17 cellular contexts compared by ENCODE assay signal in genomic region chr1:156099282-156099681, GRCh38. TPM values are rescaled to one million over a fixed set of nuclear protein-coding genes. Genes with fewer than 3 reads are reported as not detected.
DNase-seq lines count a peak whose midpoint lies in the region; ATAC-seq, FAIRE-seq and TF ChIP-seq lines count a peak whose summit lies in the region.
"Had no signal": no experiment of that assay in that cellular context is flagged by ENCODE, and none has a peak within 500 bp of the region (broad histone marks: within the 10 kb centered on the region; RNA-seq: fewer than 3 reads in every experiment).

No MANE protein-coding gene starts in this region.

- no peak overlapping the region for H3K4me3 Mint-ChIP-seq in CD4-positive, alpha-beta memory T cell
- H3K4me3 Mint-ChIP-seq in osteocyte (ENCODE audit: unreplicated experiment): no peak overlapping the region

- TF ChIP-seq CTCF in GM12878 (IDR thresholded peaks at IDR 0.05 in 2 of 3, conservative IDR thresholded peaks at IDR 0.05 in 1 of 3; ENCODE audit: control insufficient read depth in 2 of 3, extremely low read depth in 1 of 3, insufficient read depth in 1 of 3, low read depth in 3 of 3, low read length in 3 of 3): no peak
- TF ChIP-seq CTCF in osteocyte (IDR thresholded peaks at IDR 0.05): no peak
- TF ChIP-seq CTCF in heart right ventricle (IDR thresholded peaks at IDR 0.05): no peak

- RAD21 ChIA-PET in GM12878 (lab: Charles Lee; ENCODE audit: unreplicated experiment): interaction anchor here (0.6 to 22.4 kb wide), 7 partner anchors 10 to 136 kb away, joined by 3 to 695 read pairs (median 4); partner anchors contain the start of gene LMNA

- H3K36me3 ChIP-seq in ACC112 (ENCODE audit: insufficient read depth, low read length): no peaks in the 10 kb centered on the region
- no peaks in the 10 kb centered on the region for H3K36me3 ChIP-seq in CD4-positive, alpha-beta memory T cell (ENCODE audit: insufficient read depth, low read length)
- no peaks in the 10 kb centered on the region for H3K36me3 ChIP-seq in GM12878 (ENCODE audit: control insufficient read depth in 2 of 2, insufficient read depth in 2 of 2, low read length in 1 of 2)
- no peaks in the 10 kb centered on the region for H3K36me3 ChIP-seq in heart right ventricle

- H3K9me3 Mint-ChIP-seq in CD4-positive, alpha-beta memory T cell: peaks cover 0 to 3% (median 0%) of the 10 kb centered on the region in 8 donors
- H3K9me3 Mint-ChIP-seq in osteocyte (ENCODE audit: unreplicated experiment): no peaks in the 10 kb centered on the region

- in situ Hi-C loops in GM12878 (cut with MboI): no loop called here

- no peak for TF ChIP-seq POLR2A in GM12878 (IDR thresholded peaks at IDR 0.05; ENCODE audit: low read depth, low read length)

- TF ChIP-seq RAD21 in GM12878 (IDR thresholded peaks at IDR 0.05; ENCODE audit: insufficient read depth, low read depth, low read length): no peak

- no peak overlapping the region for H3K4me2 ChIP-seq in GM12878 (ENCODE audit: control insufficient read depth, insufficient read depth)

- CTCF ChIA-PET in CD4-positive, alpha-beta memory T cell (lab: Charles Lee; ENCODE audit: partially characterized antibody): interaction anchor here (1.5 to 18.7 kb wide), 5 partner anchors 8 to 125 kb away, joined by 3 to 716 read pairs (median 121); partner anchors contain the start of gene LMNA
- CTCF ChIA-PET in GM12878 (lab: Yijun Ruan, JAX): interaction anchor here (0.6 to 21.5 kb wide), 6 partner anchors 9 to 282 kb away, joined by 3 to 1294 read pairs (median 5); partner anchors contain the start of gene LMNA

- no peak overlapping the region for H2AFZ ChIP-seq in ACC112 (ENCODE audit: low read length, unreplicated experiment)
- H2AFZ ChIP-seq in GM12878 (ENCODE audit: control insufficient read depth, low read depth, low read length): no peak overlapping the region

- H3K27me3 Mint-ChIP-seq in CD4-positive, alpha-beta memory T cell: peaks cover 0 to 4% of the 10 kb centered on the region in 2 donors
- no peaks in the 10 kb centered on the region for H3K27me3 Mint-ChIP-seq in osteocyte (ENCODE audit: unreplicated experiment)

- H3K9ac ChIP-seq in GM12878 (ENCODE audit: control insufficient read depth, insufficient read depth, low read length): no peak overlapping the region

- no peak for DNase-seq in CD4-positive, alpha-beta memory T cell
- no peak for DNase-seq in GM12878 (ENCODE audit: low read depth, low spot score)
- no peak for DNase-seq in osteocyte (ENCODE audit: extremely low spot score, unreplicated experiment)
- DNase-seq in heart right ventricle: no peak
- DNase-seq in NOMO-1 (lab: John Stamatoyannopoulos, UW; ENCODE audit: unreplicated experiment in 2 of 2): no peak
- DNase-seq: DMS79 treated with DMSO at 0.1 percent for 48 hours, NCI-H1436 treated with DMSO at 0.1 percent for 48 hours, NCI-H2081, NCI-H526 had no signal

- peaks cover under 1% of the 10 kb centered on the region for H3K79me2 ChIP-seq in ACC112 (ENCODE audit: control insufficient read depth, insufficient read depth, low read length, unreplicated experiment)
- H3K79me2 ChIP-seq in GM12878 (ENCODE audit: control insufficient read depth, insufficient read depth, low read length): peaks cover 2% of the 10 kb centered on the region; the same call in 1 of the 2 replicates

- H3K4me1 Mint-ChIP-seq in CD4-positive, alpha-beta memory T cell: peaks cover 55 to 82% (median 64%) of the 10 kb centered on the region in 4 donors
- H3K4me1 Mint-ChIP-seq in osteocyte (ENCODE audit: unreplicated experiment): peaks cover 60% of the 10 kb centered on the region

- H3K4me3 ChIP-seq in ACC112 (ENCODE audit: low read depth, low read length) (no peak overlapping the region), GM12878 (no peak overlapping the region), heart right ventricle (no peak overlapping the region)
- H3K4me3 ChIP-seq in CD4-positive, alpha-beta memory T cell (ENCODE audit: low read length in 2 of 2): no peak overlapping the region

- H3K4me1 ChIP-seq in ACC112 (ENCODE audit: control insufficient read depth, insufficient read depth, low read length, unreplicated experiment) (peaks cover 61% of the 10 kb centered on the region), GM12878 (ENCODE audit: control insufficient read depth, insufficient read depth, low read length) (peaks cover 49% of the 10 kb centered on the region), heart right ventricle (peaks cover 40 to 68% (median 59%) of the 10 kb centered on the region in 9 donors)
- H3K4me1 ChIP-seq in CD4-positive, alpha-beta memory T cell (ENCODE audit: insufficient read depth, low read length): peaks cover 54% of the 10 kb centered on the region

- POLR2A ChIA-PET in CD4-positive, alpha-beta memory T cell (lab: Charles Lee; ENCODE audit: partially characterized antibody): interaction anchor here (1.2 to 19.7 kb wide), 2 partner anchors 23 to 114 kb away, joined by 5 to 527 read pairs; partner anchors contain the start of genes LMNA and PMF1
- POLR2A ChIA-PET in GM12878 (lab: Charles Lee): interaction anchor here (0.6 to 6.8 kb wide), 9 partner anchors 10 to 214 kb away, joined by 3 to 89 read pairs (median 4); partner anchors contain the start of genes LMNA and PMF1

- intact Hi-C loops in CD4-positive, alpha-beta memory T cell (cut with micrococcal nuclease): loop anchor here (10.0 kb wide), 1 partner anchor 406 kb away; the partner anchor contains the start of gene MEF2D
- intact Hi-C loops in GM12878 (cut with micrococcal nuclease; ENCODE audit: unreplicated experiment): loop anchor here (5.0 to 10.0 kb wide), 2 partner anchors 186 to 218 kb away; partner anchors contain the start of genes SMG5 and TMEM79
- intact Hi-C loops in heart right ventricle (cut with DNase I): loop anchor here in 1 of 10 donors (5.0 kb wide), 1 partner anchor 33 kb away; no protein-coding TSS in a partner anchor

- TF ChIP-seq EP300 in GM12878 (IDR thresholded peaks at IDR 0.05; ENCODE audit: borderline replicate concordance in 1 of 2, control insufficient read depth in 1 of 2, low read depth in 2 of 2, low read length in 2 of 2): no peak

- 51% methylated on average over 3 of the region's 3 CpGs for WGBS in GM12878 (ENCODE audit: insufficient coverage, insufficient replicate concordance, low lambda C conversion rate, missing lambda C conversion rate)
- WGBS in heart right ventricle, 2 donors: 88% methylated on average over 3 of the region's 3 CpGs

- no peaks in the 10 kb centered on the region for H3K9me3 ChIP-seq in CD4-positive, alpha-beta memory T cell (ENCODE audit: control insufficient read depth in 1 of 2, low read length in 2 of 2)
- no peaks in the 10 kb centered on the region for H3K9me3 ChIP-seq in GM12878 (replicated peaks; ENCODE audit: control insufficient read depth, insufficient read depth, low read length)
- H3K9me3 ChIP-seq in heart right ventricle: no peaks in the 10 kb centered on the region

- BruUV-seq in GM12878 (replicated peaks; lab: Mats Ljungman, UMichigan): no TSS peak

- peak overlapping the region; percentile 86 to 100 (median 90) for H3K27ac Mint-ChIP-seq in CD4-positive, alpha-beta memory T cell
- H3K27ac Mint-ChIP-seq in osteocyte (ENCODE audit: unreplicated experiment): peak overlapping the region; percentile 15

- SMC1A ChIA-PET in GM12878 (lab: Charles Lee; ENCODE audit: uncharacterized antibody, unreplicated experiment): interaction anchor here (1.1 to 23.8 kb wide), 4 partner anchors 25 to 60 kb away, joined by 3 to 874 read pairs (median 5); partner anchors contain the start of gene LMNA

- ATAC-seq in GM12878: no peak
- no peak for ATAC-seq in heart right ventricle
- ATAC-seq in GM19351 (IDR thresholded peaks at IDR 0.05; ENCODE audit: unreplicated experiment): no peak
- ATAC-seq: HCT116 had no signal

- H3K27ac ChIP-seq in ACC112 (ENCODE audit: low read depth, low read length): peak overlapping the region; percentile 16; the same call in 1 of the 2 replicates
- no peak overlapping the region for H3K27ac ChIP-seq in CD4-positive, alpha-beta memory T cell (ENCODE audit: low read depth, low read length)
- H3K27ac ChIP-seq in GM12878 (ENCODE audit: control insufficient read depth, insufficient read depth): peak overlapping the region; percentile 51; the same call in 1 of the 2 replicates
- no peak overlapping the region for H3K27ac ChIP-seq in heart right ventricle

- peaks cover 0 to 4% of the 10 kb centered on the region in 2 donors for H3K36me3 Mint-ChIP-seq in CD4-positive, alpha-beta memory T cell
- H3K36me3 Mint-ChIP-seq in osteocyte (ENCODE audit: unreplicated experiment): no peaks in the 10 kb centered on the region

- FAIRE-seq in GM12878 (lab: Jason Lieb, UNC): no peak
- FAIRE-seq: G401.6, GM19239 had no signal

- H3K27me3 ChIP-seq in ACC112 (ENCODE audit: insufficient read depth, low read length) (no peaks in the 10 kb centered on the region), GM12878 (replicated peaks in 1 of 2; ENCODE audit: control insufficient read depth in 2 of 2, insufficient read depth in 2 of 2, low read length in 1 of 2) (no peaks in the 10 kb centered on the region), heart right ventricle (no peaks in the 10 kb centered on the region)
- H3K27me3 ChIP-seq in CD4-positive, alpha-beta memory T cell (ENCODE audit: insufficient read depth, low read length): no peaks in the 10 kb centered on the region

- H4K20me1 ChIP-seq in GM12878 (ENCODE audit: control insufficient read depth, insufficient read depth): no peaks in the 10 kb centered on the region

RNA-seq across cellular contexts. Expression of gene LMNA, which starts 15.2 kb away (rescaled TPM):
- total RNA-seq in CD4-positive, alpha-beta memory T cell: 10 to 100 TPM; 29.7 to 33.8 TPM
- 10 to 100 TPM; 19.1 to 47.1 TPM for polyA plus RNA-seq in CD4-positive, alpha-beta memory T cell
- total RNA-seq in GM12878 (2013; cell fraction: nucleolus; rRNA removed): 58.3 and 77.1 TPM in 2 replicates
- total RNA-seq in GM12878 (2014; rRNA removed): 130 and 136 TPM in 2 replicates
- 31.6 and 35.1 TPM in 2 replicates for total RNA-seq in GM12878 (2014; rRNA removed; fragmentation: Illumina TruSeq; extraction: Trizol)
- total RNA-seq in GM12878 (2021): 188 and 189 TPM in 2 replicates
- 30.2 TPM for polyA plus RNA-seq in GM12878 (2011; ENCODE audit: low read depth)
- 37.3 and 52.9 TPM in 2 replicates for polyA plus RNA-seq in GM12878 (2011; rRNA removed)
- 76.4 and 82.6 TPM in 2 replicates for polyA plus RNA-seq in GM12878 (2011; cell fraction: cytosol; rRNA removed)
- polyA plus RNA-seq in GM12878 (2011; cell fraction: nucleus; rRNA removed): 164 and 324 TPM in 2 replicates
- 32.4 and 54.8 TPM in 2 replicates for polyA plus RNA-seq in GM12878 (2012)
- polyA plus RNA-seq in GM12878 (2014; fragmentation: Illumina TruSeq; extraction: Trizol): 9.6 and 30.1 TPM in 2 replicates
- 1 to 10 TPM in 1 of 2 experiments, under 1 TPM in 1; 0.42 to 6.0 TPM for polyA plus RNA-seq in GM12878 (2014; fragmentation: Nextera tagmentation; extraction: Ambion mirVana)
- polyA plus RNA-seq in GM12878 (2014; rRNA removed): 101 and 109 TPM in 2 replicates
- polyA plus RNA-seq in GM12878 (2016; fragmentation: Nextera tagmentation; extraction: Ambion mirVana): 100 to 1,000 TPM; 320 to 334 TPM
- 42.8 and 77.1 TPM in 2 replicates for polyA minus RNA-seq in GM12878 (2011; rRNA and poly(A)+ RNA removed)
- 30.6 and 41.6 TPM in 2 replicates for polyA minus RNA-seq in GM12878 (2011; cell fraction: cytosol; rRNA and poly(A)+ RNA removed)
- 32.8 and 46.7 TPM in 2 replicates for polyA minus RNA-seq in GM12878 (2011; cell fraction: nucleus; rRNA and poly(A)+ RNA removed)
- total RNA-seq in osteocyte: 733 and 792 TPM in 2 replicates
- total RNA-seq in heart right ventricle: 100 to 1,000 TPM; 213 to 554 (median 267) TPM
- 100 to 1,000 TPM; 286 to 356 TPM for polyA plus RNA-seq in heart right ventricle

RNA-seq across cellular contexts. Expression of gene MEX3A, which starts 17.0 kb away (rescaled TPM):
- not detected for total RNA-seq in CD4-positive, alpha-beta memory T cell
- polyA plus RNA-seq in CD4-positive, alpha-beta memory T cell: not detected
- 6.4 and 6.6 TPM in 2 replicates for total RNA-seq in GM12878 (2013; cell fraction: nucleolus; rRNA removed)
- total RNA-seq in GM12878 (2014; rRNA removed) (1.6 and 2.1 TPM in 2 replicates), GM12878 (2014; rRNA removed; fragmentation: Illumina TruSeq; extraction: Trizol) (1.6 and 1.8 TPM in 2 replicates), GM12878 (2021) (5.1 and 5.9 TPM in 2 replicates), osteocyte (19.8 and 20.7 TPM in 2 replicates), heart right ventricle (under 1 TPM; 0.09 to 0.31 (median 0.19) TPM)
- 0.37 TPM for polyA plus RNA-seq in GM12878 (2011; ENCODE audit: low read depth)
- polyA plus RNA-seq in GM12878 (2011; rRNA removed) (2.3 and 2.8 TPM in 2 replicates), GM12878 (2014; fragmentation: Illumina TruSeq; extraction: Trizol) (3.2 and 4.0 TPM in 2 replicates), GM12878 (2014; fragmentation: Nextera tagmentation; extraction: Ambion mirVana) (under 1 TPM; 0.11 to 0.27 TPM), GM12878 (2014; rRNA removed) (3.2 and 3.3 TPM in 2 replicates), GM12878 (2016; fragmentation: Nextera tagmentation; extraction: Ambion mirVana) (under 1 TPM; 0.48 to 0.49 TPM), heart right ventricle (under 1 TPM; 0.17 to 0.29 TPM)
- polyA plus RNA-seq in GM12878 (2011; cell fraction: cytosol; rRNA removed): 5.1 and 5.8 TPM in 2 replicates
- polyA plus RNA-seq in GM12878 (2011; cell fraction: nucleus; rRNA removed): 7.3 and 9.3 TPM in 2 replicates
- 0.89 and 1.00 TPM in 2 replicates for polyA plus RNA-seq in GM12878 (2012)
- polyA minus RNA-seq in GM12878 (2011; rRNA and poly(A)+ RNA removed): 3.7 and 6.0 TPM in 2 replicates
- 4.8 and 6.2 TPM in 2 replicates for polyA minus RNA-seq in GM12878 (2011; cell fraction: cytosol; rRNA and poly(A)+ RNA removed)
- 3.5 and 5.5 TPM in 2 replicates for polyA minus RNA-seq in GM12878 (2011; cell fraction: nucleus; rRNA and poly(A)+ RNA removed)

RNA-seq across cellular contexts. Expression of gene RAB25, which starts 38.3 kb away (rescaled TPM):
- 1 to 10 TPM in 1 of 2 experiments, under 1 TPM in 1; 0.53 to 1.5 TPM for total RNA-seq in CD4-positive, alpha-beta memory T cell
- 1 to 10 TPM; 5.9 to 6.6 TPM for polyA plus RNA-seq in CD4-positive, alpha-beta memory T cell
- total RNA-seq in GM12878 (2013; cell fraction: nucleolus; rRNA removed): not detected in 2 replicates
- not detected in 2 replicates for total RNA-seq in GM12878 (2014; rRNA removed)
- not detected in 2 replicates for total RNA-seq in GM12878 (2014; rRNA removed; fragmentation: Illumina TruSeq; extraction: Trizol)
- 0.29 and 0.36 TPM in 2 replicates for total RNA-seq in GM12878 (2021)
- not detected for polyA plus RNA-seq in GM12878 (2011; ENCODE audit: low read depth)
- 0.22 and 0.45 TPM in 2 replicates for polyA plus RNA-seq in GM12878 (2011; rRNA removed)
- 0.39 and 0.52 TPM in 2 replicates for polyA plus RNA-seq in GM12878 (2011; cell fraction: cytosol; rRNA removed)
- 0.25 TPM in 2 replicates for polyA plus RNA-seq in GM12878 (2011; cell fraction: nucleus; rRNA removed)
- 0.18 TPM in 1 of 2 replicates, not detected in the other for polyA plus RNA-seq in GM12878 (2012)
- polyA plus RNA-seq in GM12878 (2014; fragmentation: Illumina TruSeq; extraction: Trizol): 0.16 TPM in 1 of 2 replicates, not detected in the other
- polyA plus RNA-seq in GM12878 (2014; fragmentation: Nextera tagmentation; extraction: Ambion mirVana): not detected
- 0.44 TPM in 1 of 2 replicates, not detected in the other for polyA plus RNA-seq in GM12878 (2014; rRNA removed)
- polyA plus RNA-seq in GM12878 (2016; fragmentation: Nextera tagmentation; extraction: Ambion mirVana): not detected
- polyA minus RNA-seq in GM12878 (2011; rRNA and poly(A)+ RNA removed): 0.22 and 1.2 TPM in 2 replicates
- not detected in 2 replicates for polyA minus RNA-seq in GM12878 (2011; cell fraction: cytosol; rRNA and poly(A)+ RNA removed)
- polyA minus RNA-seq in GM12878 (2011; cell fraction: nucleus; rRNA and poly(A)+ RNA removed): not detected in 2 replicates
- total RNA-seq in osteocyte: not detected in 2 replicates
- under 1 TPM in 1 of 10 donors, not detected in 9; 0.50 TPM for total RNA-seq in heart right ventricle
- polyA plus RNA-seq in heart right ventricle: under 1 TPM in 1 of 2 donors, not detected in 1; 0.17 TPM
- total RNA-seq: SK-MEL-5 had no signal
- polyA plus RNA-seq: AG04450, BJ had no signal

RNA-seq across cellular contexts. Expression of gene LAMTOR2, which starts 44.7 kb away (rescaled TPM):
- total RNA-seq in CD4-positive, alpha-beta memory T cell: 10 to 100 TPM; 33.0 to 35.5 TPM
- polyA plus RNA-seq in CD4-positive, alpha-beta memory T cell: 100 to 1,000 TPM; 136 to 151 TPM
- total RNA-seq in GM12878 (2013; cell fraction: nucleolus; rRNA removed): 9.0 and 11.7 TPM in 2 replicates
- total RNA-seq in GM12878 (2014; rRNA removed): 76.3 and 90.3 TPM in 2 replicates
- 77.3 and 80.2 TPM in 2 replicates for total RNA-seq in GM12878 (2014; rRNA removed; fragmentation: Illumina TruSeq; extraction: Trizol)
- 73.5 and 73.9 TPM in 2 replicates for total RNA-seq in GM12878 (2021)
- 65.1 TPM for polyA plus RNA-seq in GM12878 (2011; ENCODE audit: low read depth)
- 37.4 and 72.0 TPM in 2 replicates for polyA plus RNA-seq in GM12878 (2011; rRNA removed)
- 132 and 162 TPM in 2 replicates for polyA plus RNA-seq in GM12878 (2011; cell fraction: cytosol; rRNA removed)
- polyA plus RNA-seq in GM12878 (2011; cell fraction: nucleus; rRNA removed): 58.7 and 59.5 TPM in 2 replicates
- polyA plus RNA-seq in GM12878 (2012): 58.4 and 65.5 TPM in 2 replicates
- polyA plus RNA-seq in GM12878 (2014; fragmentation: Illumina TruSeq; extraction: Trizol): 34.9 and 71.9 TPM in 2 replicates
- polyA plus RNA-seq in GM12878 (2014; fragmentation: Nextera tagmentation; extraction: Ambion mirVana): 100 to 1,000 TPM; 225 to 264 TPM
- polyA plus RNA-seq in GM12878 (2014; rRNA removed): 104 and 123 TPM in 2 replicates
- 100 to 1,000 TPM; 139 to 160 TPM for polyA plus RNA-seq in GM12878 (2016; fragmentation: Nextera tagmentation; extraction: Ambion mirVana)
- 31.7 and 56.7 TPM in 2 replicates for polyA minus RNA-seq in GM12878 (2011; rRNA and poly(A)+ RNA removed)
- polyA minus RNA-seq in GM12878 (2011; cell fraction: cytosol; rRNA and poly(A)+ RNA removed): 13.7 and 14.2 TPM in 2 replicates
- 16.6 and 17.5 TPM in 2 replicates for polyA minus RNA-seq in GM12878 (2011; cell fraction: nucleus; rRNA and poly(A)+ RNA removed)
- 56.2 and 59.9 TPM in 2 replicates for total RNA-seq in osteocyte
- total RNA-seq in heart right ventricle: 10 to 100 TPM; 49.4 to 64.9 (median 59.6) TPM
- 100 to 1,000 TPM in 1 of 2 donors, 10 to 100 TPM in 1; 94.3 to 105 TPM for polyA plus RNA-seq in heart right ventricle

RNA-seq across cellular contexts. Expression of gene UBQLN4, which starts 45.7 kb away (rescaled TPM):
- total RNA-seq in CD4-positive, alpha-beta memory T cell: 10 to 100 TPM; 38.0 to 39.5 TPM
- 10 to 100 TPM in 1 of 2 donors, 1 to 10 TPM in 1; 8.9 to 12.7 TPM for polyA plus RNA-seq in CD4-positive, alpha-beta memory T cell
- total RNA-seq in GM12878 (2013; cell fraction: nucleolus; rRNA removed): 18.7 and 22.9 TPM in 2 replicates
- total RNA-seq in GM12878 (2014; rRNA removed) (18.7 and 19.6 TPM in 2 replicates), GM12878 (2014; rRNA removed; fragmentation: Illumina TruSeq; extraction: Trizol) (14.9 and 15.9 TPM in 2 replicates), GM12878 (2021) (31.9 and 37.3 TPM in 2 replicates), osteocyte (36.4 and 36.9 TPM in 2 replicates), heart right ventricle (10 to 100 TPM; 19.9 to 32.2 (median 26.2) TPM)
- polyA plus RNA-seq in GM12878 (2011; ENCODE audit: low read depth): 10.7 TPM
- polyA plus RNA-seq in GM12878 (2011; rRNA removed) (32.5 and 44.6 TPM in 2 replicates), GM12878 (2014; fragmentation: Illumina TruSeq; extraction: Trizol) (24.9 and 27.3 TPM in 2 replicates), GM12878 (2014; fragmentation: Nextera tagmentation; extraction: Ambion mirVana) (10 to 100 TPM; 10.0 to 17.3 TPM), GM12878 (2014; rRNA removed) (31.2 and 32.8 TPM in 2 replicates), GM12878 (2016; fragmentation: Nextera tagmentation; extraction: Ambion mirVana) (10 to 100 TPM; 18.9 to 20.6 TPM), heart right ventricle (10 to 100 TPM; 15.7 to 19.7 TPM)
- polyA plus RNA-seq in GM12878 (2011; cell fraction: cytosol; rRNA removed): 46.6 and 47.7 TPM in 2 replicates
- 58.1 and 61.3 TPM in 2 replicates for polyA plus RNA-seq in GM12878 (2011; cell fraction: nucleus; rRNA removed)
- polyA plus RNA-seq in GM12878 (2012): 16.0 and 17.0 TPM in 2 replicates
- 41.8 and 53.6 TPM in 2 replicates for polyA minus RNA-seq in GM12878 (2011; rRNA and poly(A)+ RNA removed)
- polyA minus RNA-seq in GM12878 (2011; cell fraction: cytosol; rRNA and poly(A)+ RNA removed): 19.4 and 19.9 TPM in 2 replicates
- polyA minus RNA-seq in GM12878 (2011; cell fraction: nucleus; rRNA and poly(A)+ RNA removed): 9.3 and 15.1 TPM in 2 replicates

Comparison
In these comparisons a context has a peak if more than half of its experiments do, and no peak if none do; other contexts are left out.
1. H3K27ac ChIP-seq: peak in ACC112 (single experiment) and GM12878 (single experiment); none in CD4-positive, alpha-beta memory T cell (single experiment) and heart right ventricle (0 of 10).